In the genomic region with DNA sequence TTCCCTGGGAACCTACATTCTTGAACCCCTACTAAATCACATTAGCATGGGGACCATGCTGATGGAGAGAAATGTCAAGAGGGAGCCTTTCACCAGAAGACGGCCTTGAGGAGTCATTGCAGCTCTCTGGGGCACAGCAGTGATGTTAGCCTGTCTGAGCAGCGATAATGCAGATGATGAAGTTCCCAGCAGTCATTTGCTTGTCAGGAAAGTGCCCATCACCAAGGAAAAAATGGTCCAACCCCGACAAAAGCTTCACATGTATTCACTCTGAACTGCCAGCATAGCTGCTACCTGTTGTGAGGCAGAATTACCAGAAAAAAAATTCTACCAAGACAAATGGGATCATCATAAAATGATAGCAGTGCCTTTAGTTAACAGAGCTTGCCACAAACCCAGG, we compare ENCODE assay signal across 7 cellular contexts.
"Had no signal": no experiment of that assay in that cellular context is flagged by ENCODE, and none has a peak within 500 bp of the region (broad histone marks: within the 10 kb centered on the region; RNA-seq: fewer than 3 reads in every experiment).

No MANE protein-coding gene starts in this region.

- H3K9ac ChIP-seq: GM23248 had no signal

- H3K36me3 ChIP-seq: HAP-1 had no signal

- FAIRE-seq: HepG2, HTR-8/SVneo had no signal

- H3K27ac ChIP-seq: GM23248 had no signal

- H2AFZ ChIP-seq: GM23248 had no signal

- DNase-seq: GM23248, GOT3, H7, KBM-7 had no signal

- H3K4me3 ChIP-seq: GM23248, HAP-1 had no signal

- H3K9me3 ChIP-seq: HAP-1 had no signal
